In the genomic region with DNA sequence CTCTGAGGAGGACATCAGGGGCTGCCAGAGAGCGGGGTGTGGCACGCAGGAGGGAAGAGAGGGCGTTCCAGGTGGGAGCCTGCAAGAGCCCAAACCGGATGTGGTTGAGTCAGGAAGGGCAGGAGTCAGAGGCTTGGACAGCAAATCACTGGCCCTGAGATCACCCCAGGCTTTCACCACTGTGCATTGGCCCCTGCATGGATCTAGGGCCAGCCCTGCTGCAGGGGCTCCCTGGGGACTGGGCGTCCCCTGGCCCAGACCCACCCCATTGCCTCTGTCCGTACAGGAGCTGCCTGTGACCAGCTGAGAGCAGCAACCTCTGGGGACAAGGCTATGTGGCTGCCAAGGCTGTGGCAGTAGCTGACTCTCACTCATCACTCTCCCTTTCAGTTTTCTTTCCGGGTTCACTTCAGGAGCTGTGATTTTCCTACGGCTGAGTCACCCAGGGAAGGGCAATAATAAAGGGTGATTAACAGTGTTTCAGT, we compare ENCODE assay signal across 12 cellular contexts. TPM values are rescaled to one million over a fixed set of nuclear protein-coding genes. Genes with fewer than 3 reads are reported as not detected.
DNase-seq lines count a peak whose midpoint lies in the region; TF ChIP-seq lines count a peak whose summit lies in the region.
"Had no signal": no experiment of that assay in that cellular context is flagged by ENCODE, and none has a peak within 500 bp of the region (broad histone marks: within the 10 kb centered on the region; RNA-seq: fewer than 3 reads in every experiment).

No MANE protein-coding gene starts in this region.

- H3K79me2 ChIP-seq in PC-9 (ENCODE audit: low read depth), result no peaks in the 10 kb centered on the region

- H3K4me3 ChIP-seq in PC-9 (peak overlapping the region; percentile 9; the same call in 1 of the 2 replicates), esophagus squamous epithelium (no peak overlapping the region)

- no peak overlapping the region for H3K27ac Mint-ChIP-seq in activated naive CD4-positive, alpha-beta T cell treated with anti-CD3 and anti-CD28 coated beads for 36 hours
- H3K27ac Mint-ChIP-seq in mesothelial cell of epicardium, result no peak overlapping the region
- H3K27ac Mint-ChIP-seq: activated CD8-positive, alpha-beta T cell treated with anti-CD3 and anti-CD28 coated beads for 36 hours; H9; stimulated activated effector memory CD8-positive, alpha-beta T cell treated with anti-CD3 and anti-CD28 coated beads, Interleukin-12 subunit alpha, Interleukin-12 subunit beta, amount 100 ng/mL, for 72 hours had no signal

- no peaks in the 10 kb centered on the region for H3K36me3 Mint-ChIP-seq in activated naive CD4-positive, alpha-beta T cell treated with anti-CD3 and anti-CD28 coated beads for 36 hours (ENCODE audit: low read depth)
- no peaks in the 10 kb centered on the region for H3K36me3 Mint-ChIP-seq in mesothelial cell of epicardium
- H3K36me3 Mint-ChIP-seq: stimulated activated effector memory CD8-positive, alpha-beta T cell treated with anti-CD3 and anti-CD28 coated beads, Interleukin-12 subunit alpha, Interleukin-12 subunit beta, amount 100 ng/mL, for 72 hours had no signal

- no peaks in the 10 kb centered on the region for H3K4me1 Mint-ChIP-seq in activated naive CD4-positive, alpha-beta T cell treated with anti-CD3 and anti-CD28 coated beads for 36 hours (ENCODE audit: low read depth)
- no peaks in the 10 kb centered on the region for H3K4me1 Mint-ChIP-seq in mesothelial cell of epicardium
- H3K4me1 Mint-ChIP-seq: stimulated activated effector memory CD8-positive, alpha-beta T cell treated with anti-CD3 and anti-CD28 coated beads, Interleukin-12 subunit alpha, Interleukin-12 subunit beta, amount 100 ng/mL, for 72 hours had no signal

- H3K9me3 ChIP-seq in PC-9 (ENCODE audit: insufficient read depth, low read depth), result no peaks in the 10 kb centered on the region
- no peaks in the 10 kb centered on the region for H3K9me3 ChIP-seq in esophagus squamous epithelium

- no peaks in the 10 kb centered on the region for H3K27me3 ChIP-seq in PC-9 (ENCODE audit: insufficient read depth, low read depth)
- H3K27me3 ChIP-seq in esophagus squamous epithelium, result peaks cover 0 to 10% (median 0%) of the 10 kb centered on the region in 4 donors

- no TSS peak for BruUV-seq in PC-9 (replicated peaks; lab: Mats Ljungman, UMichigan)

- WGBS in esophagus squamous epithelium, 2 donors, result 15 to 30% methylated on average over 2 to 6 of the region's 8 CpGs

- H3K27ac ChIP-seq in PC-9 (peak overlapping the region; percentile 94), esophagus squamous epithelium (peak overlapping the region; percentile 77 to 86 (median 81))

- no peaks in the 10 kb centered on the region for H3K36me3 ChIP-seq in PC-9 (ENCODE audit: low read depth)
- no peaks in the 10 kb centered on the region for H3K36me3 ChIP-seq in esophagus squamous epithelium

- no peaks in the 10 kb centered on the region for H3K9me3 Mint-ChIP-seq in activated naive CD4-positive, alpha-beta T cell treated with anti-CD3 and anti-CD28 coated beads for 36 hours
- H3K9me3 Mint-ChIP-seq in mesothelial cell of epicardium, result no peaks in the 10 kb centered on the region
- H3K9me3 Mint-ChIP-seq: activated CD8-positive, alpha-beta T cell treated with anti-CD3 and anti-CD28 coated beads for 36 hours; H9; stimulated activated effector memory CD8-positive, alpha-beta T cell treated with anti-CD3 and anti-CD28 coated beads, Interleukin-12 subunit alpha, Interleukin-12 subunit beta, amount 100 ng/mL, for 72 hours had no signal

- no peak for TF ChIP-seq POLR2A in esophagus squamous epithelium (IDR thresholded peaks at IDR 0.05)

- H3K4me1 ChIP-seq in PC-9 (replicated peaks; ENCODE audit: insufficient read depth) (peaks cover 43% of the 10 kb centered on the region), esophagus squamous epithelium (peaks cover 17 to 38% (median 18%) of the 10 kb centered on the region in 3 donors)

- H3K4me2 ChIP-seq in PC-9, result peak overlapping the region; percentile 70

- H3K4me3 Mint-ChIP-seq in activated naive CD4-positive, alpha-beta T cell treated with anti-CD3 and anti-CD28 coated beads for 36 hours, result no peak overlapping the region
- no peak overlapping the region for H3K4me3 Mint-ChIP-seq in mesothelial cell of epicardium
- H3K4me3 Mint-ChIP-seq: activated CD8-positive, alpha-beta T cell treated with anti-CD3 and anti-CD28 coated beads for 36 hours; H9; stimulated activated effector memory CD8-positive, alpha-beta T cell treated with anti-CD3 and anti-CD28 coated beads, Interleukin-12 subunit alpha, Interleukin-12 subunit beta, amount 100 ng/mL, for 72 hours had no signal

- H3K27me3 Mint-ChIP-seq in activated naive CD4-positive, alpha-beta T cell treated with anti-CD3 and anti-CD28 coated beads for 36 hours (ENCODE audit: low read depth), result no peaks in the 10 kb centered on the region
- peaks cover 14% of the 10 kb centered on the region for H3K27me3 Mint-ChIP-seq in mesothelial cell of epicardium (ENCODE audit: low read depth)

- DNase-seq in EL, result peak; percentile 38
- DNase-seq in PC-9, result peak; percentile 82 to 95
- DNase-seq in esophagus squamous epithelium (lab: John Stamatoyannopoulos, UW), result no peak
- peak; percentile 90 for DNase-seq in renal cortical epithelial cell (ENCODE audit: low read depth)
- no peak for DNase-seq in activated naive CD4-positive, alpha-beta T cell treated with anti-CD3 and anti-CD28 coated beads for 36 hours
- no peak for DNase-seq in mesothelial cell of epicardium (ENCODE audit: low spot score in 2 of 2, unreplicated experiment in 2 of 2)
- DNase-seq in retina, result no peak
- no peak for DNase-seq in OCI-M2 (lab: John Stamatoyannopoulos, UW; ENCODE audit: unreplicated experiment)
- DNase-seq: activated CD8-positive, alpha-beta T cell treated with anti-CD3 and anti-CD28 coated beads for 36 hours; H9; NCI-H2107 had no signal

- TF ChIP-seq CTCF in PC-9 (conservative IDR thresholded peaks at IDR 0.05), result no peak
- no peak for TF ChIP-seq CTCF in esophagus squamous epithelium (IDR thresholded peaks at IDR 0.05)
- no peak for TF ChIP-seq CTCF in mesothelial cell of epicardium (IDR thresholded peaks at IDR 0.05; ENCODE audit: unreplicated experiment)

- no peaks in the 10 kb centered on the region for H3K9me2 ChIP-seq in PC-9 (ENCODE audit: insufficient read depth)

- POLR2A ChIA-PET in PC-9 (lab: Charles Lee; ENCODE audit: unreplicated experiment), result interaction anchor here (0.5 to 0.9 kb wide), 5 partner anchors 49 to 1649 kb away, joined by 3 to 6 read pairs (median 5); no protein-coding TSS in a partner anchor

- peaks cover 10% of the 10 kb centered on the region for H3F3A ChIP-seq in PC-9 (ENCODE audit: insufficient read depth, low read depth)

- no peak overlapping the region for H2AFZ ChIP-seq in PC-9

- CTCF ChIA-PET in PC-9 (lab: Charles Lee), result interaction anchor here (0.6 to 1.4 kb wide), 6 partner anchors 12 to 1459 kb away, joined by 3 to 11 read pairs (median 6); no protein-coding TSS in a partner anchor
- CTCF ChIA-PET in activated naive CD4-positive, alpha-beta T cell treated with anti-CD3 and anti-CD28 coated beads for 36 hours (lab: Charles Lee), result no interaction called here

- H4K20me1 ChIP-seq in PC-9 (ENCODE audit: insufficient read depth), result no peaks in the 10 kb centered on the region

- intact Hi-C loops in PC-9 (cut with micrococcal nuclease; ENCODE audit: unreplicated experiment), result loop anchor here (1.0 to 5.0 kb wide), 2 partner anchors 53 to 77 kb away; partner anchors contain the start of gene KCNK5
- intact Hi-C loops in esophagus squamous epithelium (cut with DNase I), result no loop called here
- intact Hi-C loops in activated naive CD4-positive, alpha-beta T cell treated with anti-CD3 and anti-CD28 coated beads for 36 hours (cut with micrococcal nuclease), result no loop called here

RNA-seq across cellular contexts. Expression of gene KCNK17, which starts 33.9 kb away (rescaled TPM):
- total RNA-seq in PC-9 (2021), result not detected in 2 replicates
- total RNA-seq in esophagus squamous epithelium, result 1 to 10 TPM in 2 of 4 donors, under 1 TPM in 1, not detected in 1; 0.31 to 1.2 (median 1.1) TPM
- not detected in 2 replicates for total RNA-seq in renal cortical epithelial cell
- not detected for total RNA-seq in activated naive CD4-positive, alpha-beta T cell treated with anti-CD3 and anti-CD28 coated beads for 36 hours
- total RNA-seq in mesothelial cell of epicardium, result not detected in 3 replicates
- total RNA-seq: activated CD8-positive, alpha-beta T cell treated with anti-CD3 and anti-CD28 coated beads for 36 hours had no signal

RNA-seq across cellular contexts. Expression of gene KCNK16, which starts 42.2 kb away (rescaled TPM):
- not detected in 2 replicates for total RNA-seq in PC-9 (2021)
- not detected for total RNA-seq in esophagus squamous epithelium
- not detected in 2 replicates for total RNA-seq in renal cortical epithelial cell
- not detected for total RNA-seq in activated naive CD4-positive, alpha-beta T cell treated with anti-CD3 and anti-CD28 coated beads for 36 hours
- total RNA-seq in mesothelial cell of epicardium, result not detected in 3 replicates
- total RNA-seq: activated CD8-positive, alpha-beta T cell treated with anti-CD3 and anti-CD28 coated beads for 36 hours; H9 had no signal

RNA-seq across cellular contexts. Expression of gene KCNK5, which starts 51.0 kb away (rescaled TPM):
- total RNA-seq in PC-9 (2021), result 11.9 and 14.3 TPM in 2 replicates
- total RNA-seq in esophagus squamous epithelium, result 10 to 100 TPM in 2 of 4 donors, 1 to 10 TPM in 2; 6.1 to 11.0 (median 8.7) TPM
- 2.3 and 2.9 TPM in 2 replicates for total RNA-seq in renal cortical epithelial cell
- total RNA-seq in activated naive CD4-positive, alpha-beta T cell treated with anti-CD3 and anti-CD28 coated beads for 36 hours, result 1 to 10 TPM; 9.0 to 9.2 TPM
- total RNA-seq in mesothelial cell of epicardium, result 2.5 to 2.9 TPM (median 2.7 TPM) in 3 replicates

Comparison
In these comparisons a context has a peak if more than half of its experiments do, and no peak if none do; other contexts are left out.
1. DNase-seq: peak in EL (single experiment), PC-9 (2 of 2) and renal cortical epithelial cell (single experiment); none in esophagus squamous epithelium (single experiment), activated naive CD4-positive, alpha-beta T cell treated with anti-CD3 and anti-CD28 coated beads for 36 hours (single experiment), mesothelial cell of epicardium (0 of 2), retina (single experiment) and OCI-M2 (single experiment).